9 cellular contexts compared by ENCODE assay signal in the genomic region with DNA sequence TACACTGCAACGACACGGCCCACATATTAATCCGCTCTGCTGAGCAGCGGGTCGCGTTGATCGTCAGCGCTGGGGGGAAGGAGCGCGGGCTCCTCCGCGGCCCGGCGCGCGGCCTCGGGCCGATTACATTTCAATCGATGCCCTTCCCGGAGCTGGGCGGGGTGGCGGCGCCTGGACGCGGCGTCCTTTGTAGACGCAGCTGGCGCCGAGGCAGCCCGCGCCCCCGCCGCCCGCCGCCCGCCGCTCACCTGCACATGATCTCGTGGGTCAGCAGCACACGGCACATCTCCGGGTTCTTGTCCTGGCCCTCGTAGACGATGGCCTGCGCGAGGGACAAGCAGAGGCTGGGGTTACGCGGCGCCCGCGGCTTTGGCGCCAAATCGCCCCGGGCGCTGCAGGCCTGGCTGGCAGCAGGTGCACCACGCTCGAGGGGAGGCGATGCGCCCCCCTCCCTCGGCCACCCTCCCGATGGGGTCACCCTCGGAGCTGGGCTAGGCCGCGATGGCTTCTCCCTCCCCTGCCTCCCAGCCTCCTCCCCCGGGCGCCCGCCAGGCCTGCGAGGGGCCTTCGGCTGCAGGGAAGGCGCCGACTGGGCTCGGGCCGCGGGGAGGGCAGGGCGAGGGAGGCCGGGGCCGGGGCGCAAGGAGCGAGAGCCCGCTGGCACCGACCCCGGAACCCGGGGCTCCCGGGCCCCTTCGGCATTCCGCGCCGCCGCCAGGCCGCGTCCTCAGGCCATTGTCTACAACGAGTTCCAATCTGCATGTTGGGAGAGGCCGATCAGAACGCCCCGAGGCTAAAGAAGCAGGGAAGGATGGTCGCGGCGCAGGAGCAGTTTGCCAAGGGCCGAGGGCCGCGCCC. TPM values are rescaled to one million over a fixed set of nuclear protein-coding genes. Genes with fewer than 3 reads are reported as not detected.
DNase-seq lines count a peak whose midpoint lies in the region; ATAC-seq and TF ChIP-seq lines count a peak whose summit lies in the region.
"Had no signal": no experiment of that assay in that cellular context is flagged by ENCODE, and none has a peak within 500 bp of the region (broad histone marks: within the 10 kb centered on the region; RNA-seq: fewer than 3 reads in every experiment).

No MANE protein-coding gene starts in this region.

- WGBS in HUES64, result under 1% methylated on average over 99 of the region's 99 CpGs
- WGBS in esophagus squamous epithelium, 2 donors, result 0% methylated on average over 3 of the region's 99 CpGs
- WGBS in adrenal gland, 4 donors, result 7 to 12% (median 9%) methylated on average over 2 to 99 of the region's 99 CpGs

- TF ChIP-seq CTCF in CD14-positive monocyte (IDR thresholded peaks at IDR 0.05), result no peak
- no peak for TF ChIP-seq CTCF in esophagus squamous epithelium (IDR thresholded peaks at IDR 0.05)
- no peak for TF ChIP-seq CTCF in adrenal gland (IDR thresholded peaks at IDR 0.05)

- DNase-seq in CD14-positive monocyte (ENCODE audit: low spot score), result no peak
- DNase-seq in esophagus squamous epithelium (lab: John Stamatoyannopoulos, UW), result no peak
- no peak for DNase-seq in COLO829 (ENCODE audit: low spot score)
- DNase-seq in adrenal gland, result no peak

- peaks cover 77 to 90% (median 81%) of the 10 kb centered on the region in 3 donors for H3K27me3 Mint-ChIP-seq in CD14-positive monocyte (ENCODE audit: low read depth in 3 of 3)

- peaks cover 62% of the 10 kb centered on the region for H3K4me1 ChIP-seq in HUES64 (ENCODE audit: insufficient read depth, low read length)
- peaks cover 3 to 42% (median 16%) of the 10 kb centered on the region in 3 donors for H3K4me1 ChIP-seq in esophagus squamous epithelium
- H3K4me1 ChIP-seq in neuron (ENCODE audit: insufficient read depth, low read length), result peaks cover 26% of the 10 kb centered on the region
- peaks cover 0 to 16% of the 10 kb centered on the region in 2 donors for H3K4me1 ChIP-seq in adrenal gland (replicated peaks in 1 of 2)

- H3K27ac ChIP-seq in HUES64 (ENCODE audit: low read depth, low read length), result no peak overlapping the region
- H3K27ac ChIP-seq in esophagus squamous epithelium, result peak overlapping the region in 3 of 4 donors; percentile 38 to 58 (median 54)
- no peak overlapping the region for H3K27ac ChIP-seq in adrenal gland
- H3K27ac ChIP-seq: ovary had no signal

- peak overlapping the region; percentile 46 for H3K4me3 ChIP-seq in HUES64 (ENCODE audit: low read length)
- H3K4me3 ChIP-seq in esophagus squamous epithelium, result peak overlapping the region; percentile 1 to 74 (median 34)
- peak overlapping the region; percentile 26 for H3K4me3 ChIP-seq in neuron (ENCODE audit: low read length)
- no peak overlapping the region for H3K4me3 ChIP-seq in adrenal gland
- H3K4me3 ChIP-seq: ovary had no signal

- H3K27me3 ChIP-seq in HUES64 (ENCODE audit: insufficient read depth, low read length) (peaks cover 100% of the 10 kb centered on the region), esophagus squamous epithelium (peaks cover 18 to 100% (median 45%) of the 10 kb centered on the region in 4 donors), neuron (ENCODE audit: insufficient read depth, low read length) (peaks cover 68% of the 10 kb centered on the region), adrenal gland (peaks cover 79% of the 10 kb centered on the region)

- H3K9me3 ChIP-seq in HUES64 (ENCODE audit: insufficient read depth, low read depth, low read length) (no peaks in the 10 kb centered on the region), esophagus squamous epithelium (no peaks in the 10 kb centered on the region), neuron (ENCODE audit: low read length) (no peaks in the 10 kb centered on the region), adrenal gland (replicated peaks in 1 of 3) (no peaks in the 10 kb centered on the region)
- H3K9me3 ChIP-seq: ovary had no signal

- H3K36me3 ChIP-seq in HUES64 (ENCODE audit: insufficient read depth, low read length) (no peaks in the 10 kb centered on the region), esophagus squamous epithelium (no peaks in the 10 kb centered on the region), neuron (ENCODE audit: insufficient read depth, low read length) (no peaks in the 10 kb centered on the region), adrenal gland (replicated peaks in 1 of 2) (no peaks in the 10 kb centered on the region)
- H3K36me3 ChIP-seq: ovary had no signal

- no peak overlapping the region for H2AFZ ChIP-seq in neuron (ENCODE audit: low read depth, low read length)

- peaks cover 0 to 6% of the 10 kb centered on the region in 2 donors for H3K36me3 Mint-ChIP-seq in CD14-positive monocyte

- TF ChIP-seq POLR2A in esophagus squamous epithelium (IDR thresholded peaks at IDR 0.05) (no peak), adrenal gland (IDR thresholded peaks at IDR 0.05) (no peak)

- no peak overlapping the region for H3K27ac Mint-ChIP-seq in CD14-positive monocyte

- peaks cover 0 to 35% (median 4%) of the 10 kb centered on the region in 7 donors for H3K9me3 Mint-ChIP-seq in CD14-positive monocyte

- peak overlapping the region; percentile 40; the same call in 1 of the 2 replicates for H3K9ac ChIP-seq in HUES64 (ENCODE audit: low read depth, low read length)

- H3K4me3 Mint-ChIP-seq in CD14-positive monocyte, result peak overlapping the region; percentile 16 to 80

- intact Hi-C loops in CD14-positive monocyte (cut with micrococcal nuclease), result no loop called here
- intact Hi-C loops in esophagus squamous epithelium (cut with DNase I), result no loop called here
- intact Hi-C loops in adrenal gland (cut with DNase I), result no loop called here

- H3K4me1 Mint-ChIP-seq in CD14-positive monocyte, result peaks cover 18% of the 10 kb centered on the region

- ATAC-seq in GM18520 (IDR thresholded peaks at IDR 0.05; ENCODE audit: unreplicated experiment) (no peak), HG03097 (IDR thresholded peaks at IDR 0.05; ENCODE audit: low FRiP score, unreplicated experiment) (no peak)

RNA-seq across cellular contexts. Expression of gene EBF3, which starts 5.2 kb away (rescaled TPM):
- polyA plus RNA-seq in CD14-positive monocyte (not detected), adrenal gland (1 to 10 TPM in 1 of 3 donors, under 1 TPM in 2; 0.31 to 2.2 (median 0.72) TPM)
- 0.65 TPM for polyA plus RNA-seq in HUES64 (2013, experiment 1 of 2)
- polyA plus RNA-seq in HUES64 (2013, experiment 2 of 2), result 1.3 TPM
- total RNA-seq in esophagus squamous epithelium (1 to 10 TPM in 2 of 4 donors, under 1 TPM in 2; 0.42 to 2.9 (median 1.3) TPM), adrenal gland (1 to 10 TPM in 1 of 8 donors, under 1 TPM in 6, not detected in 1; 0.12 to 1.2 (median 0.47) TPM)

Comparison
In these comparisons a context has a peak if more than half of its experiments do, and no peak if none do; other contexts are left out.
1. H3K27ac ChIP-seq: peak in esophagus squamous epithelium (3 of 4); none in HUES64 (single experiment) and adrenal gland (0 of 5).
2. H3K4me3 ChIP-seq: peak in HUES64 (single experiment), esophagus squamous epithelium (4 of 4) and neuron (single experiment); none in adrenal gland (0 of 4).